26 cellular contexts compared by ENCODE assay signal in the genomic region with DNA sequence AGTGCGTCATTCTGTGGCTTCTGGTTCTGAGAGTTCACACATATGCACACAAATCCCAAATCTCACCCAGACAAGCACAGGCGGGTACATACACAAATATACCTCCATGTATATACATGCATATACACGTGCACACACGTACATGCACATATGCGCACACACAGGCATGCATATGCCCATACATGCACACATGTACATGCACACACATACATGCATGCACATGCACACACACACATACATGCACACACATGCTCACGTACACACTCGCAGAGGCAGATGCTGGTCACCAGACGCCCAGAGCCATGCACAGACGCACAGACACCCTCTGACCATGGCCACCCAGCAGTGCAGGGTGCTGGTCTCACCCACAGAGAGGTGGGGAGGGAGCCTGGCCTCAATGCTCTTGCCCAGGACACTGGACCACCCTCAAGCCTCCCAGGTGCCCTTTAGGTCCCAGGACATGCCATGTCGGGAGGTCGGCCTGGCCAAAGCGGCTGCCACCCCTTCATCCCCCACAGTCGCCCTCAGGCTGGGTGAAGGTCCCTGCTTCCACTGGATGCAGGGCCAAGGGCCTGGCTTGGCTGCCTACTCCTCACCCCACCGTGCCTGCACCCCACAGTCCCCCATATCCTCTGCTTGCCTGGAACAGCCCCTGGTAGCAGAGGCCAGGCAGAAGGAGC. TPM values are rescaled to one million over a fixed set of nuclear protein-coding genes. Genes with fewer than 3 reads are reported as not detected.
DNase-seq lines count a peak whose midpoint lies in the region; ATAC-seq and TF ChIP-seq lines count a peak whose summit lies in the region.
"Had no signal": no experiment of that assay in that cellular context is flagged by ENCODE, and none has a peak within 500 bp of the region (broad histone marks: within the 10 kb centered on the region; RNA-seq: fewer than 3 reads in every experiment).

No MANE protein-coding gene starts in this region.

- H3K27ac ChIP-seq in osteoblast (ENCODE audit: low read depth, low read length) = no peak overlapping the region
- H3K27ac ChIP-seq: 22Rv1; BLaER1 treated with 17β-estradiol and CSF1 and Interleukin-3, amounts not matched to agents 10 nM and 100 nM; HL-60; SJCRH30 had no signal

- H3K27me3 ChIP-seq in osteoblast (ENCODE audit: insufficient read depth, low read length) = no peaks in the 10 kb centered on the region
- H3K27me3 ChIP-seq: Peyer's patch, SJCRH30 had no signal

- no peaks in the 10 kb centered on the region for H3K36me3 ChIP-seq in osteoblast (ENCODE audit: insufficient read depth, low read length)
- H3K36me3 ChIP-seq: SJCRH30 had no signal

- DNase-seq in 8988T (peak; percentile 41), T-helper 17 cell (no peak), glutamatergic neuron (peak; percentile 13), osteoblast (ENCODE audit: insufficient read length, low spot score, missing footprints) (peak; percentile 88), iPS-NIHi11 (ENCODE audit: low spot score) (no peak), NCI-H146 (lab: John Stamatoyannopoulos, UW) (no peak)
- DNase-seq: GOT3; HFFc6; KG1; NCI-H1092; NCI-H1436; NCI-H2029; NCI-H226; NCI-H524; NCI-H774; NK-92 treated with Interleukin-12 subunit alpha and Interleukin-12 subunit beta, amount 100 ng/mL, for 24 hours; SJCRH30 had no signal

- peak overlapping the region; percentile 32 for H3K27ac Mint-ChIP-seq in T-helper 17 cell
- peak overlapping the region; percentile 64 for H3K27ac Mint-ChIP-seq in glutamatergic neuron (ENCODE audit: unreplicated experiment)
- H3K27ac Mint-ChIP-seq: CD8-positive, alpha-beta T cell; HFFc6 had no signal

- peaks cover 23% of the 10 kb centered on the region for H4K20me1 ChIP-seq in osteoblast (ENCODE audit: insufficient read depth, low read length)

- peaks cover 15% of the 10 kb centered on the region for H3K4me1 ChIP-seq in osteoblast (ENCODE audit: insufficient read depth, low read length)

- no peaks in the 10 kb centered on the region for H3K9me3 ChIP-seq in T-helper 17 cell (ENCODE audit: control insufficient read depth, low read length, poor library complexity, severe bottlenecking)
- H3K9me3 ChIP-seq in osteoblast (ENCODE audit: low read depth, low read length) = no peaks in the 10 kb centered on the region
- H3K9me3 ChIP-seq: BLaER1 treated with 17β-estradiol and CSF1 and Interleukin-3, amounts not matched to agents 10 nM and 100 nM; Peyer's patch; SJCRH30 had no signal

- H2AFZ ChIP-seq in osteoblast (ENCODE audit: low read length) = no peak overlapping the region

- peak; percentile 3 for ATAC-seq in T-helper 17 cell
- ATAC-seq in HG02973 (IDR thresholded peaks at IDR 0.05; ENCODE audit: unreplicated experiment) = no peak
- ATAC-seq in GM21619 (IDR thresholded peaks at IDR 0.05; ENCODE audit: unreplicated experiment) = no peak
- ATAC-seq: CD8-positive, alpha-beta T cell had no signal

- H3K4me3 Mint-ChIP-seq in T-helper 17 cell = peak overlapping the region; percentile 49
- H3K4me3 Mint-ChIP-seq in glutamatergic neuron (ENCODE audit: unreplicated experiment) = no peak overlapping the region
- H3K4me3 Mint-ChIP-seq: CD8-positive, alpha-beta T cell; HFFc6 had no signal

- TF ChIP-seq CTCF in glutamatergic neuron (IDR thresholded peaks at IDR 0.05; ENCODE audit: partially characterized antibody, unreplicated experiment) (no peak), osteoblast (IDR thresholded peaks at IDR 0.05; ENCODE audit: extremely low read depth, low read depth, low read length) (no peak)

- no peaks in the 10 kb centered on the region for H3K79me2 ChIP-seq in osteoblast (ENCODE audit: insufficient read depth, low read length)

- H3K27me3 Mint-ChIP-seq in T-helper 17 cell (no peaks in the 10 kb centered on the region), glutamatergic neuron (ENCODE audit: unreplicated experiment) (peaks cover 15% of the 10 kb centered on the region)

- no peak overlapping the region for H3K4me3 ChIP-seq in osteoblast (ENCODE audit: insufficient read depth, low read length)
- H3K4me3 ChIP-seq: BLaER1 treated with 17β-estradiol and CSF1 and Interleukin-3, amounts not matched to agents 10 nM and 100 nM; Peyer's patch; SJCRH30 had no signal

- peaks cover 2% of the 10 kb centered on the region for H3K36me3 Mint-ChIP-seq in T-helper 17 cell (ENCODE audit: low read depth)
- H3K36me3 Mint-ChIP-seq in glutamatergic neuron (ENCODE audit: unreplicated experiment) = no peaks in the 10 kb centered on the region

- H3K4me1 Mint-ChIP-seq in T-helper 17 cell (peaks cover 5% of the 10 kb centered on the region), glutamatergic neuron (ENCODE audit: low read depth, unreplicated experiment) (peaks cover 10% of the 10 kb centered on the region)

- peaks cover 13% of the 10 kb centered on the region for H3K9me3 Mint-ChIP-seq in glutamatergic neuron (ENCODE audit: unreplicated experiment)
- H3K9me3 Mint-ChIP-seq: CD8-positive, alpha-beta T cell; HFFc6 had no signal

- H3K4me2 ChIP-seq in osteoblast (ENCODE audit: insufficient read depth, low read length) = no peak overlapping the region

RNA-seq across cellular contexts. Expression of gene DUSP8, which starts 9.5 kb away (rescaled TPM):
- total RNA-seq in T-helper 17 cell (10 to 100 TPM; 79.5 to 90.1 TPM), glutamatergic neuron (ENCODE audit: unreplicated experiment) (123 TPM), osteoblast (under 0.01 TPM in 2 replicates)

RNA-seq across cellular contexts. Expression of gene KRTAP5-1, which starts 22.5 kb away (rescaled TPM):
- total RNA-seq in T-helper 17 cell (not detected), glutamatergic neuron (ENCODE audit: unreplicated experiment) (not detected), osteoblast (not detected in 2 replicates)
- total RNA-seq: CD8-positive, alpha-beta T cell; G401; HFFc6; HT-29; Peyer's patch; SJCRH30 had no signal

RNA-seq across cellular contexts. Expression of gene KRTAP5-2, which starts 35.5 kb away (rescaled TPM):
- not detected for total RNA-seq in T-helper 17 cell
- total RNA-seq in glutamatergic neuron (ENCODE audit: unreplicated experiment) = not detected
- not detected in 2 replicates for total RNA-seq in osteoblast
- total RNA-seq: CD8-positive, alpha-beta T cell; G401; HFFc6; HT-29; Peyer's patch; SJCRH30 had no signal

RNA-seq across cellular contexts. Expression of gene KRTAP5-3, which starts 45.7 kb away (rescaled TPM):
- total RNA-seq in T-helper 17 cell (not detected), glutamatergic neuron (ENCODE audit: unreplicated experiment) (not detected), osteoblast (not detected in 2 replicates)
- total RNA-seq: CD8-positive, alpha-beta T cell; G401; HFFc6; HT-29; Peyer's patch; SJCRH30 had no signal

RNA-seq across cellular contexts. Expression of gene KRTAP5-4, which starts 59.3 kb away (rescaled TPM):
- total RNA-seq in T-helper 17 cell (not detected), glutamatergic neuron (ENCODE audit: unreplicated experiment) (not detected), osteoblast (not detected in 2 replicates)
- total RNA-seq: CD8-positive, alpha-beta T cell; G401; HFFc6; HT-29; Peyer's patch; SJCRH30 had no signal

Comparison
In these comparisons a context has a peak if more than half of its experiments do, and no peak if none do; other contexts are left out.
1. DNase-seq: peak in 8988T (single experiment), glutamatergic neuron (single experiment) and osteoblast (single experiment); none in T-helper 17 cell (0 of 3), iPS-NIHi11 (single experiment) and NCI-H146 (single experiment).
2. RNA of gene DUSP8, which starts 9.5 kb away (total RNA-seq): 123 TPM in glutamatergic neuron (single experiment) and 79.5 to 90.1 TPM in T-helper 17 cell; under 0.01 TPM in osteoblast; every median in the first group is over 10 times any median in the second.